8 cellular contexts compared by ENCODE assay signal in genomic region chr18:11468120-11468519, GRCh38.
"Had no signal": no experiment of that assay in that cellular context is flagged by ENCODE, and none has a peak within 500 bp of the region (broad histone marks: within the 10 kb centered on the region; RNA-seq: fewer than 3 reads in every experiment).

No MANE protein-coding gene starts in this region.

- FAIRE-seq: H54, HTR-8/SVneo had no signal

- DNase-seq: GM23248, GOT3, H9, HCEC 1CT, KBM-7 had no signal

- H3K9ac ChIP-seq: GM23248, KMS-11 had no signal

- H3K4me3 ChIP-seq: GM23248 had no signal

- H3K4me2 ChIP-seq: KMS-11 had no signal

- H2AFZ ChIP-seq: GM23248 had no signal

- H3K27ac ChIP-seq: GM23248, KMS-11 had no signal
